In genomic region chr17:29760771-29761682, GRCh38 we compare ENCODE assay signal across 8 cellular contexts.
DNase-seq lines count a peak whose midpoint lies in the region; ATAC-seq, FAIRE-seq and TF ChIP-seq lines count a peak whose summit lies in the region.

No MANE protein-coding gene starts in this region.

- H3K27ac ChIP-seq in pancreas (peak overlapping the region in 2 of 4 donors; percentile 63 to 65), thymus (ENCODE audit: low read depth) (peak overlapping the region; percentile 97)

- intact Hi-C loops in Right ventricle myocardium superior (cut with DNase I) (loop anchor here (5.0 kb wide), 1 partner anchor 114 kb away; no protein-coding TSS in a partner anchor), pancreas (cut with DNase I) (no loop called here)

- H3K27me3 Mint-ChIP-seq in IgD-negative memory B cell = no peaks in the 10 kb centered on the region
- H3K27me3 Mint-ChIP-seq in activated naive CD8-positive, alpha-beta T cell treated with anti-CD3 and anti-CD28 coated beads for 36 hours = no peaks in the 10 kb centered on the region

- H3K4me3 ChIP-seq in pancreas = peak overlapping the region; percentile 23 to 66 (median 41)
- peak overlapping the region; percentile 71 for H3K4me3 ChIP-seq in thymus (ENCODE audit: low read length)

- 21 to 42% methylated on average over 82 to 85 of the region's 85 CpGs for WGBS in pancreas, 2 donors
- under 1% methylated on average over 85 of the region's 85 CpGs for WGBS in thymus

- no peak for TF ChIP-seq CTCF in pancreas (IDR thresholded peaks at IDR 0.05)

- H3K4me1 Mint-ChIP-seq in IgD-negative memory B cell = peaks cover 16 to 26% (median 25%) of the 10 kb centered on the region in 3 donors
- H3K4me1 Mint-ChIP-seq in activated naive CD8-positive, alpha-beta T cell treated with anti-CD3 and anti-CD28 coated beads for 36 hours = peaks cover 32% of the 10 kb centered on the region

- FAIRE-seq in pancreas (lab: Jason Lieb, UNC) = no peak

- H3K9me3 Mint-ChIP-seq in IgD-negative memory B cell = no peaks in the 10 kb centered on the region
- no peaks in the 10 kb centered on the region for H3K9me3 Mint-ChIP-seq in activated naive CD8-positive, alpha-beta T cell treated with anti-CD3 and anti-CD28 coated beads for 36 hours

- peak overlapping the region; percentile 79 to 98 (median 94) for H3K27ac Mint-ChIP-seq in IgD-negative memory B cell
- peak overlapping the region; percentile 96 for H3K27ac Mint-ChIP-seq in activated naive CD8-positive, alpha-beta T cell treated with anti-CD3 and anti-CD28 coated beads for 36 hours

- peak; percentile 60 for ATAC-seq in GM21447 (IDR thresholded peaks at IDR 0.05; ENCODE audit: unreplicated experiment)
- peak; percentile 97 for ATAC-seq in Right ventricle myocardium superior (ENCODE audit: poor library complexity)
- ATAC-seq in pancreas = peak; percentile 71 to 95 (median 95)

- peak overlapping the region; percentile 88 to 99 (median 98) for H3K4me3 Mint-ChIP-seq in IgD-negative memory B cell
- H3K4me3 Mint-ChIP-seq in activated naive CD8-positive, alpha-beta T cell treated with anti-CD3 and anti-CD28 coated beads for 36 hours = peak overlapping the region; percentile 93

- no peaks in the 10 kb centered on the region for H3K9me3 ChIP-seq in pancreas
- no peaks in the 10 kb centered on the region for H3K9me3 ChIP-seq in thymus (ENCODE audit: control insufficient read depth)

- H3K4me1 ChIP-seq in pancreas = no peaks in the 10 kb centered on the region
- peaks cover 10% of the 10 kb centered on the region for H3K4me1 ChIP-seq in thymus (ENCODE audit: control insufficient read depth, insufficient read depth, low read length)

- H3K27me3 ChIP-seq in pancreas = no peaks in the 10 kb centered on the region
- H3K27me3 ChIP-seq in thymus (ENCODE audit: control insufficient read depth, insufficient read depth) = no peaks in the 10 kb centered on the region

- H3K36me3 ChIP-seq in pancreas = no peaks in the 10 kb centered on the region
- peaks cover 5% of the 10 kb centered on the region for H3K36me3 ChIP-seq in thymus (ENCODE audit: control insufficient read depth, insufficient read depth)

- DNase-seq in COLO668 (lab: John Stamatoyannopoulos, UW; ENCODE audit: unreplicated experiment) = peak; percentile 16
- DNase-seq in SKM-1 (lab: John Stamatoyannopoulos, UW; ENCODE audit: unreplicated experiment) = peak; percentile 63
- DNase-seq in activated naive CD8-positive, alpha-beta T cell treated with anti-CD3 and anti-CD28 coated beads for 36 hours = peak; percentile 96
- peak; percentile 97 for DNase-seq in Right ventricle myocardium superior
- peak; percentile 54 to 80 (median 67) for DNase-seq in pancreas

- H3K36me3 Mint-ChIP-seq in IgD-negative memory B cell = peaks cover 3% of the 10 kb centered on the region
- H3K36me3 Mint-ChIP-seq in activated naive CD8-positive, alpha-beta T cell treated with anti-CD3 and anti-CD28 coated beads for 36 hours = peaks cover 22% of the 10 kb centered on the region

Comparison
In these comparisons a context has a peak if more than half of its experiments do, and no peak if none do; other contexts are left out.
1. DNase-seq: peak in every context shown above with its lines; median percentile 97 in Right ventricle myocardium superior; 96 in activated naive CD8-positive, alpha-beta T cell treated with anti-CD3 and anti-CD28 coated beads for 36 hours; 67 in pancreas; 63 in SKM-1; 16 in COLO668.